Comparison of ENCODE assay signal across 8 cellular contexts in the genomic region with DNA sequence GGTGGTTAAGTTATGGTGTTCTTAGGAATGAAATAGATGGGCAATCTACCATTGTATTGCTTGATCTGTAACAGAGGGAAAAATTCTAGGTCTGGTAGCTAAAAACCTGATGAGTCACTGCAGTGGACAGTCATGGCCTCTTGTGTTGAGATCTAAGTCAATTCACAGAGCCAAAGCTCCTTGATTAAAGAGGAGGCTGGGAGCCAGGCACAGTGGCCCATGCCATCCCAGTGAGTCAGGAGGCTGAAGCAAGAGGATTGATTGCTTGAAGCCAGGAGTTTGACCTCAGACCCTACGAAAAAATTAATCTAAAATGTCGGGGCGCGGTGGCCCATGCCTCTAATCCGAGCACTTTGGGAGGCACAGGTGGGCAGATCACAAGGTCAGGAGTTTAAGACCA.
DNase-seq lines count a peak whose midpoint lies in the region; ATAC-seq, FAIRE-seq and TF ChIP-seq lines count a peak whose summit lies in the region.
"Had no signal": no experiment of that assay in that cellular context is flagged by ENCODE, and none has a peak within 500 bp of the region (broad histone marks: within the 10 kb centered on the region; RNA-seq: fewer than 3 reads in every experiment).

No MANE protein-coding gene starts in this region.

- DNase-seq in H54 (ENCODE audit: insufficient read length, low spot score) = no peak
- DNase-seq in amniotic epithelial cell (ENCODE audit: low read depth) = peak; percentile 96
- DNase-seq in iris pigment epithelial cell (ENCODE audit: low read depth) = peak; percentile 95
- no peak for DNase-seq in upper lobe of left lung
- DNase-seq in activated T-helper 1 cell treated with anti-CD3 and anti-CD28 coated beads, Interleukin-12 subunit alpha, Interleukin-12 subunit beta, Interleukin-2, Interleukin-4 antibody, amounts not matched to agents 30 ng/mL and 10 ng/mL and 1 ng/mL, durations not matched to agents 14 hours and 24 hours and 36 hours (ENCODE audit: low spot score) = no peak
- DNase-seq in kidney = no peak
- DNase-seq: activated CD8-positive, alpha-beta T cell treated with anti-CD3 and anti-CD28 coated beads for 36 hours had no signal

- H3K36me3 Mint-ChIP-seq in activated T-helper 1 cell treated with anti-CD3 and anti-CD28 coated beads, Interleukin-12 subunit alpha, Interleukin-12 subunit beta, Interleukin-2, Interleukin-4 antibody, amounts not matched to agents 30 ng/mL and 10 ng/mL and 1 ng/mL, durations not matched to agents 14 hours and 24 hours and 36 hours (ENCODE audit: low read depth) = no peaks in the 10 kb centered on the region

- peak; percentile 91 for FAIRE-seq in H54 (lab: Jason Lieb, UNC)
- FAIRE-seq in kidney (lab: Jason Lieb, UNC) = no peak

- peak overlapping the region; percentile 41 to 79 (median 61) for H3K27ac ChIP-seq in upper lobe of left lung
- no peak overlapping the region for H3K27ac ChIP-seq in kidney (ENCODE audit: low read depth in 2 of 2, low read length in 2 of 2)

- WGBS in upper lobe of left lung, 2 donors = 90 to 95% methylated on average over 5 of the region's 5 CpGs

- H3K9ac ChIP-seq in kidney (ENCODE audit: low read length in 2 of 2) = no peak overlapping the region

- peaks cover 3% of the 10 kb centered on the region for H3K9me3 Mint-ChIP-seq in activated T-helper 1 cell treated with anti-CD3 and anti-CD28 coated beads, Interleukin-12 subunit alpha, Interleukin-12 subunit beta, Interleukin-2, Interleukin-4 antibody, amounts not matched to agents 30 ng/mL and 10 ng/mL and 1 ng/mL, durations not matched to agents 14 hours and 24 hours and 36 hours

- H3K4me3 ChIP-seq in upper lobe of left lung (no peak overlapping the region), kidney (ENCODE audit: low read length in 2 of 2) (no peak overlapping the region)

- no peak overlapping the region for H3K4me3 Mint-ChIP-seq in activated T-helper 1 cell treated with anti-CD3 and anti-CD28 coated beads, Interleukin-12 subunit alpha, Interleukin-12 subunit beta, Interleukin-2, Interleukin-4 antibody, amounts not matched to agents 30 ng/mL and 10 ng/mL and 1 ng/mL, durations not matched to agents 14 hours and 24 hours and 36 hours
- H3K4me3 Mint-ChIP-seq: activated CD8-positive, alpha-beta T cell treated with anti-CD3 and anti-CD28 coated beads for 36 hours had no signal

- no peaks in the 10 kb centered on the region for H3K27me3 Mint-ChIP-seq in activated T-helper 1 cell treated with anti-CD3 and anti-CD28 coated beads, Interleukin-12 subunit alpha, Interleukin-12 subunit beta, Interleukin-2, Interleukin-4 antibody, amounts not matched to agents 30 ng/mL and 10 ng/mL and 1 ng/mL, durations not matched to agents 14 hours and 24 hours and 36 hours (ENCODE audit: insufficient read depth)

- ATAC-seq in upper lobe of left lung (ENCODE audit: low FRiP score in 2 of 2) (peak; percentile 40 to 60), HG02852 (IDR thresholded peaks at IDR 0.05; ENCODE audit: unreplicated experiment) (no peak)
- ATAC-seq: activated CD8-positive, alpha-beta T cell treated with anti-CD3 and anti-CD28 coated beads for 36 hours had no signal

- no peak overlapping the region for H3K27ac Mint-ChIP-seq in activated T-helper 1 cell treated with anti-CD3 and anti-CD28 coated beads, Interleukin-12 subunit alpha, Interleukin-12 subunit beta, Interleukin-2, Interleukin-4 antibody, amounts not matched to agents 30 ng/mL and 10 ng/mL and 1 ng/mL, durations not matched to agents 14 hours and 24 hours and 36 hours
- H3K27ac Mint-ChIP-seq: activated CD8-positive, alpha-beta T cell treated with anti-CD3 and anti-CD28 coated beads for 36 hours had no signal

- H3K4me1 ChIP-seq in upper lobe of left lung (peaks cover 0 to 17% (median 5%) of the 10 kb centered on the region in 4 donors), kidney (ENCODE audit: control insufficient read depth in 1 of 2, insufficient read depth in 1 of 2, low read depth in 1 of 2, low read length in 2 of 2) (no peaks in the 10 kb centered on the region)

- TF ChIP-seq EP300 in upper lobe of left lung (IDR thresholded peaks at IDR 0.05) = no peak

- H3K4me1 Mint-ChIP-seq in activated T-helper 1 cell treated with anti-CD3 and anti-CD28 coated beads, Interleukin-12 subunit alpha, Interleukin-12 subunit beta, Interleukin-2, Interleukin-4 antibody, amounts not matched to agents 30 ng/mL and 10 ng/mL and 1 ng/mL, durations not matched to agents 14 hours and 24 hours and 36 hours (ENCODE audit: low read depth) = no peaks in the 10 kb centered on the region

- TF ChIP-seq POLR2A in H54 (IDR thresholded peaks at IDR 0.05; ENCODE audit: low read depth, low read length) (no peak), upper lobe of left lung (IDR thresholded peaks at IDR 0.05) (no peak)

- TF ChIP-seq CTCF in upper lobe of left lung (IDR thresholded peaks at IDR 0.05) (no peak), kidney (IDR thresholded peaks at IDR 0.05; ENCODE audit: borderline replicate concordance, extremely low read depth, insufficient read depth) (no peak)

- H3K9me3 ChIP-seq in upper lobe of left lung (no peaks in the 10 kb centered on the region), kidney (ENCODE audit: control insufficient read depth in 1 of 2, low read length in 2 of 2) (peaks cover 0 to 6% of the 10 kb centered on the region in 2 donors)

- H3K36me3 ChIP-seq in upper lobe of left lung (no peaks in the 10 kb centered on the region), kidney (ENCODE audit: control insufficient read depth in 1 of 2, insufficient read depth in 2 of 2, low read length in 2 of 2) (no peaks in the 10 kb centered on the region)

- no peaks in the 10 kb centered on the region for H3K27me3 ChIP-seq in upper lobe of left lung

- intact Hi-C loops in activated T-helper 1 cell treated with anti-CD3 and anti-CD28 coated beads, Interleukin-12 subunit alpha, Interleukin-12 subunit beta, Interleukin-2, Interleukin-4 antibody, amounts not matched to agents 30 ng/mL and 10 ng/mL and 1 ng/mL, durations not matched to agents 14 hours and 24 hours and 36 hours (cut with micrococcal nuclease) = no loop called here
- intact Hi-C loops in kidney (cut with DNase I) = no loop called here

Comparison
In these comparisons a context has a peak if more than half of its experiments do, and no peak if none do; other contexts are left out.
1. DNase-seq: peak in amniotic epithelial cell (single experiment) and iris pigment epithelial cell (single experiment); none in H54 (single experiment), upper lobe of left lung (0 of 2), activated T-helper 1 cell treated with anti-CD3 and anti-CD28 coated beads, Interleukin-12 subunit alpha, Interleukin-12 subunit beta, Interleukin-2, Interleukin-4 antibody, amounts not matched to agents 30 ng/mL and 10 ng/mL and 1 ng/mL, durations not matched to agents 14 hours and 24 hours and 36 hours (single experiment) and kidney (single experiment).
2. H3K27ac ChIP-seq: peak in upper lobe of left lung (4 of 4); none in kidney (0 of 2).